Comparison of ENCODE assay signal across 1 cellular context in the genomic region with DNA sequence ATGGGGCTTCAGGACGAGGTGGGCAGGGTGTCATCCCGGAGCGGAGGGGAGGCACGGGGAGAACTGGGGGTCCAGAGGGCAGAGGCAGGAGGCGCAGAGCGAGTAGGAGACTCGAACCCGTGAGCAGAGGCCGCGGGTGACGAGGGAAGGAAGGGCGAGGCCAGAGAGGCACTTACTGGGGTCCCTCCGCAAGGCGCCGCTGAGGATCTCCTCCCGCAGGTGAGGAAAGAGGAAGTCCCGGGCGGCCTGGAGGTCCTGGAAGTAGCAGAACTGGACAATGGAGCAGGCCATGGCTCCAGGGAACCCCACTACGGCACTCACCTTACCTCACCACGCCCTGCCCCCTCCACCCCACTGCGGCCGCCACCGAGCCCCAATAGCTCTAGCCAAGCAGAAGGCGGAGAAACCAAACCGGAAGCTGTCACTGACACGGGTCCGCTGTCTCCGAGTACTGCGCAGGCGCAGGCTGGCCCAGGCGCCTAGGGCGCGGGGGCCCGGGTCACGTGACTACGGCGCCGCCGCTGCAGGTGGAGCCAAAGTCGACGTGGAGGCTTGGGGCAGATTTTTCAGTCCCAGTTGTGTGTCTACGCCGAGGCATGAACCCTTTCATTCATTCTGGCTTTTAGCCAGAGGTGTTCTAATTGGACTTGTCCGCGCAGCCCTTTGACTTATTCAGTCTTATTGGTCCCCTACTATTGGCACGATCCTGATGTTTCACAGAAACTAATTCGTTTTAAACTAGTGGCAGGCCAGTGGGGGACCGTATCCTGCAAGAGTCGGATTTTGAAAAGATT.
A peak's percentile ranks its signal among the peaks of the same experiment; 100 is the strongest.
TF ChIP-seq lines count a peak whose summit lies in the region.

A gene with protein sequence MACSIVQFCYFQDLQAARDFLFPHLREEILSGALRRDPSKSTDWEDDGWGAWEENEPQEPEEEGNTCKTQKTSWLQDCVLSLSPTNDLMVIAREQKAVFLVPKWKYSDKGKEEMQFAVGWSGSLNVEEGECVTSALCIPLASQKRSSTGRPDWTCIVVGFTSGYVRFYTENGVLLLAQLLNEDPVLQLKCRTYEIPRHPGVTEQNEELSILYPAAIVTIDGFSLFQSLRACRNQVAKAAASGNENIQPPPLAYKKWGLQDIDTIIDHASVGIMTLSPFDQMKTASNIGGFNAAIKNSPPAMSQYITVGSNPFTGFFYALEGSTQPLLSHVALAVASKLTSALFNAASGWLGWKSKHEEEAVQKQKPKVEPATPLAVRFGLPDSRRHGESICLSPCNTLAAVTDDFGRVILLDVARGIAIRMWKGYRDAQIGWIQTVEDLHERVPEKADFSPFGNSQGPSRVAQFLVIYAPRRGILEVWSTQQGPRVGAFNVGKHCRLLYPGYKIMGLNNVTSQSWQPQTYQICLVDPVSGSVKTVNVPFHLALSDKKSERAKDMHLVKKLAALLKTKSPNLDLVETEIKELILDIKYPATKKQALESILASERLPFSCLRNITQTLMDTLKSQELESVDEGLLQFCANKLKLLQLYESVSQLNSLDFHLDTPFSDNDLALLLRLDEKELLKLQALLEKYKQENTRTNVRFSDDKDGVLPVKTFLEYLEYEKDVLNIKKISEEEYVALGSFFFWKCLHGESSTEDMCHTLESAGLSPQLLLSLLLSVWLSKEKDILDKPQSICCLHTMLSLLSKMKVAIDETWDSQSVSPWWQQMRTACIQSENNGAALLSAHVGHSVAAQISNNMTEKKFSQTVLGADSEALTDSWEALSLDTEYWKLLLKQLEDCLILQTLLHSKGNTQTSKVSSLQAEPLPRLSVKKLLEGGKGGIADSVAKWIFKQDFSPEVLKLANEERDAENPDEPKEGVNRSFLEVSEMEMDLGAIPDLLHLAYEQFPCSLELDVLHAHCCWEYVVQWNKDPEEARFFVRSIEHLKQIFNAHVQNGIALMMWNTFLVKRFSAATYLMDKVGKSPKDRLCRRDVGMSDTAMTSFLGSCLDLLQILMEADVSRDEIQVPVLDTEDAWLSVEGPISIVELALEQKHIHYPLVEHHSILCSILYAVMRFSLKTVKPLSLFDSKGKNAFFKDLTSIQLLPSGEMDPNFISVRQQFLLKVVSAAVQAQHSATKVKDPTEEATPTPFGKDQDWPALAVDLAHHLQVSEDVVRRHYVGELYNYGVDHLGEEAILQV (N-terminal part only) (minus strand): TSS at position 407 of the 794 bp plus-strand sequence. CDS start 116 bp downstream, at position 291.

TF ChIP-seq in K562, 482 proteins besides CTCF, POLR2A, EP300 and RAD21 (continued from another document):
- TF ChIP-seq NR2C2 (CRISPR knock-in tag; IDR thresholded peaks at IDR 0.05) (no peak), NR2C2 (tag; IDR thresholded peaks at IDR 0.05) (peak; percentile 73), GABPA (tag; conservative IDR thresholded peaks at IDR 0.05; ENCODE audit: low read depth) (peak; percentile 93), GMEB1 (CRISPR knock-in tag; IDR thresholded peaks at IDR 0.05) (peak; percentile 76)
- TF ChIP-seq, protein P1, sequence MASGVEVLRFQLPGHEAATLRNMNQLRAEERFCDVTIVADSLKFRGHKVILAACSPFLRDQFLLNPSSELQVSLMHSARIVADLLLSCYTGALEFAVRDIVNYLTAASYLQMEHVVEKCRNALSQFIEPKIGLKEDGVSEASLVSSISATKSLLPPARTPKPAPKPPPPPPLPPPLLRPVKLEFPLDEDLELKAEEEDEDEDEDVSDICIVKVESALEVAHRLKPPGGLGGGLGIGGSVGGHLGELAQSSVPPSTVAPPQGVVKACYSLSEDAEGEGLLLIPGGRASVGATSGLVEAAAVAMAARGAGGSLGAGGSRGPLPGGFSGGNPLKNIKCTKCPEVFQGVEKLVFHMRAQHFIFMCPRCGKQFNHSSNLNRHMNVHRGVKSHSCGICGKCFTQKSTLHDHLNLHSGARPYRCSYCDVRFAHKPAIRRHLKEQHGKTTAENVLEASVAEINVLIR (CRISPR knock-in tag; IDR thresholded peaks at IDR 0.05): peak; percentile 68
- TF ChIP-seq, protein P2, sequence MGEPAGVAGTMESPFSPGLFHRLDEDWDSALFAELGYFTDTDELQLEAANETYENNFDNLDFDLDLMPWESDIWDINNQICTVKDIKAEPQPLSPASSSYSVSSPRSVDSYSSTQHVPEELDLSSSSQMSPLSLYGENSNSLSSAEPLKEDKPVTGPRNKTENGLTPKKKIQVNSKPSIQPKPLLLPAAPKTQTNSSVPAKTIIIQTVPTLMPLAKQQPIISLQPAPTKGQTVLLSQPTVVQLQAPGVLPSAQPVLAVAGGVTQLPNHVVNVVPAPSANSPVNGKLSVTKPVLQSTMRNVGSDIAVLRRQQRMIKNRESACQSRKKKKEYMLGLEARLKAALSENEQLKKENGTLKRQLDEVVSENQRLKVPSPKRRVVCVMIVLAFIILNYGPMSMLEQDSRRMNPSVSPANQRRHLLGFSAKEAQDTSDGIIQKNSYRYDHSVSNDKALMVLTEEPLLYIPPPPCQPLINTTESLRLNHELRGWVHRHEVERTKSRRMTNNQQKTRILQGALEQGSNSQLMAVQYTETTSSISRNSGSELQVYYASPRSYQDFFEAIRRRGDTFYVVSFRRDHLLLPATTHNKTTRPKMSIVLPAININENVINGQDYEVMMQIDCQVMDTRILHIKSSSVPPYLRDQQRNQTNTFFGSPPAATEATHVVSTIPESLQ (CRISPR knock-in tag; IDR thresholded peaks at IDR 0.05): peak; percentile 88; the same call in 1 of the 2 replicates
